Comparison of ENCODE assay signal across 19 cellular contexts in genomic region chr2:120203341-120204021, GRCh38. TPM values are rescaled to one million over a fixed set of nuclear protein-coding genes. Genes with fewer than 3 reads are reported as not detected.
DNase-seq lines count a peak whose midpoint lies in the region; ATAC-seq and TF ChIP-seq lines count a peak whose summit lies in the region.
"Had no signal": no experiment of that assay in that cellular context is flagged by ENCODE, and none has a peak within 500 bp of the region (broad histone marks: within the 10 kb centered on the region; RNA-seq: fewer than 3 reads in every experiment).

No MANE protein-coding gene starts in this region.

- peaks cover 2% of the 10 kb centered on the region for H3K36me3 Mint-ChIP-seq in activated naive CD4-positive, alpha-beta T cell treated with anti-CD3 and anti-CD28 coated beads for 36 hours (ENCODE audit: low read depth)

- H3K27me3 ChIP-seq in NT2/D1 (ENCODE audit: insufficient read depth, insufficient read length) (no peaks in the 10 kb centered on the region), left ventricle myocardium inferior (ENCODE audit: low read depth) (no peaks in the 10 kb centered on the region)

- H3K9me3 Mint-ChIP-seq in activated naive CD4-positive, alpha-beta T cell treated with anti-CD3 and anti-CD28 coated beads for 36 hours, result peaks cover 3% of the 10 kb centered on the region
- H3K9me3 Mint-ChIP-seq: activated T-helper 17 cell treated with anti-CD3 and anti-CD28 coated beads, Interleukin-2, amount 50 U/mL, for 72 hours had no signal

- H3K4me1 ChIP-seq in NT2/D1 (ENCODE audit: insufficient read depth, insufficient read length), result peaks cover 19% of the 10 kb centered on the region
- H3K4me1 ChIP-seq in left ventricle myocardium inferior, result peaks cover 17% of the 10 kb centered on the region
- H3K4me1 ChIP-seq: A549 had no signal

- H3K27ac ChIP-seq in left ventricle myocardium inferior (replicated peaks), result peak overlapping the region; percentile 16
- H3K27ac ChIP-seq: A549 had no signal

- no peak for ATAC-seq in GM21737 (IDR thresholded peaks at IDR 0.05; ENCODE audit: unreplicated experiment)
- ATAC-seq: activated T-helper 17 cell treated with anti-CD3 and anti-CD28 coated beads, Interleukin-2, amount 50 U/mL, for 72 hours had no signal

- H3K4me3 Mint-ChIP-seq in activated naive CD4-positive, alpha-beta T cell treated with anti-CD3 and anti-CD28 coated beads for 36 hours, result no peak overlapping the region
- H3K4me3 Mint-ChIP-seq: activated CD4-positive, alpha-beta memory T cell treated with anti-CD3 and anti-CD28 coated beads, Interleukin-2, amount 10 ng/mL, durations not matched to agents 7 days and 5 days; activated T-helper 17 cell treated with anti-CD3 and anti-CD28 coated beads, Interleukin-2, amount 50 U/mL, for 72 hours; central memory CD8-positive, alpha-beta T cell; stimulated activated naive CD8-positive, alpha-beta T cell treated with anti-CD3 and anti-CD28 coated beads, Interleukin-15, Interleukin-2, amounts not matched to agents 100 ng/mL and 50 ng/mL, for 24 hours had no signal

- H3K4me3 ChIP-seq in NT2/D1 (ENCODE audit: insufficient read length, low read depth), result no peak overlapping the region
- no peak overlapping the region for H3K4me3 ChIP-seq in left ventricle myocardium inferior
- H3K4me3 ChIP-seq: A549 had no signal

- no peaks in the 10 kb centered on the region for H3K27me3 Mint-ChIP-seq in activated naive CD4-positive, alpha-beta T cell treated with anti-CD3 and anti-CD28 coated beads for 36 hours (ENCODE audit: low read depth)
- H3K27me3 Mint-ChIP-seq: activated CD4-positive, alpha-beta memory T cell treated with anti-CD3 and anti-CD28 coated beads, Interleukin-2, amount 10 ng/mL, durations not matched to agents 7 days and 5 days; activated T-helper 17 cell treated with anti-CD3 and anti-CD28 coated beads, Interleukin-2, amount 50 U/mL, for 72 hours; central memory CD8-positive, alpha-beta T cell; progenitor cell of endocrine pancreas; stimulated activated naive CD8-positive, alpha-beta T cell treated with anti-CD3 and anti-CD28 coated beads, Interleukin-15, Interleukin-2, amounts not matched to agents 100 ng/mL and 50 ng/mL, for 24 hours had no signal

- no peaks in the 10 kb centered on the region for H3K4me1 Mint-ChIP-seq in activated naive CD4-positive, alpha-beta T cell treated with anti-CD3 and anti-CD28 coated beads for 36 hours (ENCODE audit: low read depth)
- H3K4me1 Mint-ChIP-seq: activated T-helper 17 cell treated with anti-CD3 and anti-CD28 coated beads, Interleukin-2, amount 50 U/mL, for 72 hours; central memory CD8-positive, alpha-beta T cell had no signal

- H3K36me3 ChIP-seq in NT2/D1 (ENCODE audit: insufficient read depth, insufficient read length, low read length) (no peaks in the 10 kb centered on the region), left ventricle myocardium inferior (no peaks in the 10 kb centered on the region)

- H3K9me3 ChIP-seq in NT2/D1 (ENCODE audit: insufficient read depth, low read length) (no peaks in the 10 kb centered on the region), left ventricle myocardium inferior (replicated peaks) (peaks cover 7% of the 10 kb centered on the region)

- TF ChIP-seq CTCF in left ventricle myocardium inferior (IDR thresholded peaks at IDR 0.05; ENCODE audit: borderline replicate concordance), result no peak

- intact Hi-C loops in left ventricle myocardium inferior (cut with micrococcal nuclease) (no loop called here), posterior vena cava (cut with DNase I) (loop anchor here in 1 of 2 donors (1.0 kb wide), 1 partner anchor 8 kb away; no protein-coding TSS in a partner anchor)
- intact Hi-C loops in activated naive CD4-positive, alpha-beta T cell treated with anti-CD3 and anti-CD28 coated beads for 36 hours (cut with micrococcal nuclease), result no loop called here

- peak; percentile 24 for DNase-seq in NCI-H510A treated with DMSO at 0.1 percent for 48 hours (lab: John Stamatoyannopoulos, UW)
- DNase-seq in NCI-H510A (lab: John Stamatoyannopoulos, UW), result no peak
- DNase-seq in NT2/D1 (ENCODE audit: low read depth, low spot score), result no peak
- no peak for DNase-seq in left ventricle myocardium inferior
- peak; percentile 74 for DNase-seq in posterior vena cava (ENCODE audit: low spot score)
- no peak for DNase-seq in activated naive CD4-positive, alpha-beta T cell treated with anti-CD3 and anti-CD28 coated beads for 36 hours
- no peak for DNase-seq in activated CD4-positive, alpha-beta T cell treated with anti-CD3 and anti-CD28 coated beads for 1 hour
- DNase-seq: activated CD4-positive, alpha-beta memory T cell treated with anti-CD3 and anti-CD28 coated beads, Interleukin-2, amount 10 ng/mL, durations not matched to agents 7 days and 5 days; effector memory CD4-positive, alpha-beta T cell; hippocampal formation; KBM-7; left colon; NCI-H1436 had no signal

- H3K9ac ChIP-seq in NT2/D1 (ENCODE audit: insufficient read length, low read depth), result peak overlapping the region; percentile 26

- CTCF ChIA-PET in activated naive CD4-positive, alpha-beta T cell treated with anti-CD3 and anti-CD28 coated beads for 36 hours (lab: Charles Lee), result interaction anchor here (0.6 to 1.4 kb wide), 3 partner anchors 18 to 210 kb away, joined by 4 to 5 read pairs (median 4); no protein-coding TSS in a partner anchor

- no peak overlapping the region for H3K27ac Mint-ChIP-seq in activated naive CD4-positive, alpha-beta T cell treated with anti-CD3 and anti-CD28 coated beads for 36 hours
- H3K27ac Mint-ChIP-seq: activated CD4-positive, alpha-beta memory T cell treated with anti-CD3 and anti-CD28 coated beads, Interleukin-2, amount 10 ng/mL, durations not matched to agents 7 days and 5 days; progenitor cell of endocrine pancreas; stimulated activated naive CD8-positive, alpha-beta T cell treated with anti-CD3 and anti-CD28 coated beads, Interleukin-15, Interleukin-2, amounts not matched to agents 100 ng/mL and 50 ng/mL, for 24 hours had no signal

RNA-seq across cellular contexts. Expression of gene TMEM185B, which starts 19.7 kb away (rescaled TPM):
- 21.0 TPM for total RNA-seq in left ventricle myocardium inferior
- 10 to 100 TPM; 16.0 to 22.7 TPM for total RNA-seq in posterior vena cava
- total RNA-seq in activated naive CD4-positive, alpha-beta T cell treated with anti-CD3 and anti-CD28 coated beads for 36 hours, result 10 to 100 TPM; 11.4 to 12.2 TPM

RNA-seq across cellular contexts. Expression of gene RALB, which starts 49.2 kb away (rescaled TPM):
- total RNA-seq in left ventricle myocardium inferior (45.8 TPM), posterior vena cava (10 to 100 TPM; 42.5 to 55.0 TPM)
- 10 to 100 TPM; 16.4 to 19.3 TPM for total RNA-seq in activated naive CD4-positive, alpha-beta T cell treated with anti-CD3 and anti-CD28 coated beads for 36 hours

Comparison
In these comparisons a context has a peak if more than half of its experiments do, and no peak if none do; other contexts are left out.
1. DNase-seq: peak in NCI-H510A treated with DMSO at 0.1 percent for 48 hours (single experiment) and posterior vena cava (single experiment); none in NCI-H510A (single experiment), NT2/D1 (single experiment), left ventricle myocardium inferior (single experiment), activated naive CD4-positive, alpha-beta T cell treated with anti-CD3 and anti-CD28 coated beads for 36 hours (single experiment) and activated CD4-positive, alpha-beta T cell treated with anti-CD3 and anti-CD28 coated beads for 1 hour (single experiment).